9 cellular contexts compared by ENCODE assay signal in the genomic region with DNA sequence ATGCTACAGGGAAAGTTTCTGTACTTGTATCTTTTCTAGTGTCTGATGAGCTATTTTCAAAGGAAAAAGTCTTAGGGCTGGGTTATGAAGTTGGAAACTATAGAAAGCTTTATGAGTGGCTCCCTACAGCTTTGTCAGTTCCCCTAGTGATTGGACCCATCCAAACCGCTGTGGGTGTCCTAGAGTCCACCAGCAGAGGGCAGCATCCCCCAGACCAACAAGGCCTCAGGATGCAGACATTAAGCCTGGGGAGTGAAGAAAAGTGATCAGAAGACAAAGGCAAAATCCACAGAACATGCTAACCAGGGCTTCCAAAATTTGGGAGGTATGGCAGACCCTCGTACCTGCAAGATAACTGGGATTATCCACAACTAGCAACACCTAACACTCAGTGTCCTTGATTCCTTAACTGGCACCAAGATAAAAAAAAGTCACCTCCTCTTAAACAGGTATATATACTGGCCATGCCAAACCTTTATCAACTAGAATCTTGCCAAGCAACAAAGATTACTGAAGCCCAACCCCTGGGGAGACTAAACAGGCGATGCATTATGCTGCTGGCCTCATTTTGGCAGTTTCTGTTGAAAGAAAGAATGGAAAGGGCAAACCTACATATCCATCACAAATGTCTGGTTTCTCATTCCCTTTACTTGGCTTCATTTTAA.
A peak's percentile ranks its signal among the peaks of the same experiment; 100 is the strongest.
DNase-seq lines count a peak whose midpoint lies in the region; ATAC-seq and TF ChIP-seq lines count a peak whose summit lies in the region.
"Had no signal": no experiment of that assay in that cellular context is flagged by ENCODE, and none has a peak within 500 bp of the region (broad histone marks: within the 10 kb centered on the region; RNA-seq: fewer than 3 reads in every experiment).

No MANE protein-coding gene starts in this region.

- peaks cover 5% of the 10 kb centered on the region for H3K27me3 Mint-ChIP-seq in activated CD8-positive, alpha-beta T cell treated with anti-CD3 and anti-CD28 coated beads for 36 hours
- no peaks in the 10 kb centered on the region for H3K27me3 Mint-ChIP-seq in memory B cell

- no peak overlapping the region for H3K4me3 Mint-ChIP-seq in activated CD8-positive, alpha-beta T cell treated with anti-CD3 and anti-CD28 coated beads for 36 hours
- H3K4me3 Mint-ChIP-seq in memory B cell: no peak overlapping the region
- H3K4me3 Mint-ChIP-seq: activated naive CD8-positive, alpha-beta T cell had no signal

- in situ Hi-C loops in Caki2 (cut with HindIII; ENCODE audit: low pct_unique_long_range_greater_than_20kb, low sequenced_read_pairs): no loop called here

- no peaks in the 10 kb centered on the region for H3K36me3 ChIP-seq in effector memory CD4-positive, alpha-beta T cell (ENCODE audit: control insufficient read depth, insufficient read depth, low read length)

- H3K27ac ChIP-seq in effector memory CD4-positive, alpha-beta T cell (ENCODE audit: insufficient read depth, low read length, poor library complexity, severe bottlenecking): no peak overlapping the region

- H3K27me3 ChIP-seq in effector memory CD4-positive, alpha-beta T cell (replicated peaks; ENCODE audit: control insufficient read depth, insufficient read depth, low read length, poor library complexity, severe bottlenecking): no peaks in the 10 kb centered on the region

- intact Hi-C loops in activated CD8-positive, alpha-beta T cell treated with anti-CD3 and anti-CD28 coated beads for 36 hours (cut with micrococcal nuclease): loop anchor here (1.0 kb wide), 1 partner anchor 95 kb away; no protein-coding TSS in a partner anchor

- no peaks in the 10 kb centered on the region for H3K9me3 ChIP-seq in effector memory CD4-positive, alpha-beta T cell (ENCODE audit: control insufficient read depth, low read length)

- H3K4me1 ChIP-seq in effector memory CD4-positive, alpha-beta T cell (ENCODE audit: control insufficient read depth, insufficient read depth, low read length, poor library complexity, severe bottlenecking): no peaks in the 10 kb centered on the region

- POLR2A ChIA-PET in activated CD8-positive, alpha-beta T cell treated with anti-CD3 and anti-CD28 coated beads for 36 hours (lab: Charles Lee): interaction anchor here (0.6 kb wide), 1 partner anchor 42 kb away, joined by 3 read pairs; no protein-coding TSS in a partner anchor

- H3K9me3 Mint-ChIP-seq in activated CD8-positive, alpha-beta T cell treated with anti-CD3 and anti-CD28 coated beads for 36 hours: no peaks in the 10 kb centered on the region
- H3K9me3 Mint-ChIP-seq in memory B cell: no peaks in the 10 kb centered on the region

- TF ChIP-seq CTCF in activated CD8-positive, alpha-beta T cell treated with anti-CD3 and anti-CD28 coated beads for 36 hours (IDR thresholded peaks at IDR 0.05): peak; percentile 68

- H3K4me3 ChIP-seq in effector memory CD4-positive, alpha-beta T cell (ENCODE audit: insufficient read depth, low read depth, low read length, poor library complexity, severe bottlenecking): no peak overlapping the region

- H3K4me1 Mint-ChIP-seq in activated CD8-positive, alpha-beta T cell treated with anti-CD3 and anti-CD28 coated beads for 36 hours (ENCODE audit: low read depth): no peaks in the 10 kb centered on the region
- H3K4me1 Mint-ChIP-seq in memory B cell: no peaks in the 10 kb centered on the region

- no peaks in the 10 kb centered on the region for H3K36me3 Mint-ChIP-seq in activated CD8-positive, alpha-beta T cell treated with anti-CD3 and anti-CD28 coated beads for 36 hours (ENCODE audit: low read depth)
- H3K36me3 Mint-ChIP-seq in memory B cell: no peaks in the 10 kb centered on the region
- H3K36me3 Mint-ChIP-seq: activated naive CD8-positive, alpha-beta T cell had no signal

- no peak overlapping the region for H3K27ac Mint-ChIP-seq in activated CD8-positive, alpha-beta T cell treated with anti-CD3 and anti-CD28 coated beads for 36 hours
- H3K27ac Mint-ChIP-seq in memory B cell: no peak overlapping the region
- H3K27ac Mint-ChIP-seq: activated naive CD8-positive, alpha-beta T cell had no signal

- peak; percentile 62 for ATAC-seq in HG02759 (IDR thresholded peaks at IDR 0.05; ENCODE audit: unreplicated experiment)
- ATAC-seq in activated CD8-positive, alpha-beta T cell treated with anti-CD3 and anti-CD28 coated beads for 36 hours: peak; percentile 88
- ATAC-seq in memory B cell (ENCODE audit: low read depth): peak; percentile 80
- ATAC-seq in GM18873 (IDR thresholded peaks at IDR 0.05; ENCODE audit: low FRiP score, unreplicated experiment): no peak

- CTCF ChIA-PET in activated CD8-positive, alpha-beta T cell treated with anti-CD3 and anti-CD28 coated beads for 36 hours (lab: Charles Lee): interaction anchor here (0.6 to 8.2 kb wide), 67 partner anchors 9 to 236 kb away, joined by 3 to 122 read pairs (median 5); a partner anchor contains a TSS

- DNase-seq in Caki2 (ENCODE audit: low read depth) (peak; percentile 81), NCI-H748 (lab: John Stamatoyannopoulos, UW; ENCODE audit: unreplicated experiment) (peak; percentile 58), memory B cell (ENCODE audit: low spot score in 2 of 2) (peak; percentile 56 to 64)
- peak; percentile 86 for DNase-seq in activated CD8-positive, alpha-beta T cell treated with anti-CD3 and anti-CD28 coated beads for 36 hours
- DNase-seq in effector memory CD4-positive, alpha-beta T cell: peak; percentile 7 to 18 (median 8)
- DNase-seq in stimulated activated CD8-positive, alpha-beta memory T cell treated with anti-CD3 and anti-CD28 coated beads, Interleukin-15, amount 100 ng/mL, for 48 hours (ENCODE audit: low read depth in 2 of 2): peak; percentile 39 to 49

Comparison
In these comparisons a context has a peak if more than half of its experiments do, and no peak if none do; other contexts are left out.
1. DNase-seq: peak in every context shown above with its lines; median percentile 86 in activated CD8-positive, alpha-beta T cell treated with anti-CD3 and anti-CD28 coated beads for 36 hours; 81 in Caki2; 60 in memory B cell; 58 in NCI-H748; 44 in stimulated activated CD8-positive, alpha-beta memory T cell treated with anti-CD3 and anti-CD28 coated beads, Interleukin-15, amount 100 ng/mL, for 48 hours; 8 in effector memory CD4-positive, alpha-beta T cell.